ENCODE assay signal across 25 cellular contexts in the genomic region with DNA sequence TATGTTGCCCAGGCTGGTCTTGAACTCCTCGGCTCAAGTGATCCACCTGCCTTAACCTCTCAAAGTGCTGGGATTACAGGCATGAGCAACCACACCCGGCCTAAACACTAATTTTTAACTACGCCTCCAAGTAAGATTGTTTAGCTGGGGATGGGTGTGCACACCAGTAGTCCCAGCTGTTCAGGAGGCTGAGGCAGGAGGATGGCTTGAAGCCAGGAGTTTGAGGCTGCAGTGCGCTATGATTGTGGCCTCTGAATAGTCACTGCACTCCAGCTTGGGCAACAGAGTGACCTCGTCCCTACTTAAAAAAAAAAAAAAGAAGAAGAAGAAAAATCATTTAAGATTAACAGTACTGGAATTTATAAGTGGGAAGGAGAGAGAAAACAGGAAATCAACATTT.
"Had no signal": no experiment of that assay in that cellular context is flagged by ENCODE, and none has a peak within 500 bp of the region (broad histone marks: within the 10 kb centered on the region; RNA-seq: fewer than 3 reads in every experiment).

No MANE protein-coding gene starts in this region.

- H3K4me2 ChIP-seq: SK-N-SH had no signal

- H3K36me3 ChIP-seq: brain microvascular endothelial cell, cardiac muscle cell, WERI-Rb-1 had no signal

- H3K27ac ChIP-seq: brain microvascular endothelial cell, WERI-Rb-1 had no signal

- ATAC-seq: activated CD4-positive, CD25-positive, alpha-beta regulatory T cell treated with anti-CD3 and anti-CD28 coated beads, Interleukin-2, amount 50 U/mL, for 24 hours; activated CD8-positive, alpha-beta T cell treated with anti-CD3 and anti-CD28 coated beads for 36 hours; activated T-cell treated with anti-CD3 and anti-CD28 coated beads, Interleukin-2, amount 50 U/mL, for 72 hours; Panc1; Right ventricle myocardium inferior had no signal

- H3K27me3 ChIP-seq: brain microvascular endothelial cell, cardiac muscle cell had no signal

- DNase-seq: activated CD4-positive, alpha-beta T cell treated with anti-CD3 and anti-CD28 coated beads for 4 hours; activated CD8-positive, alpha-beta memory T cell treated with anti-CD3 and anti-CD28 coated beads, Interleukin-2, amount 50 U/mL, for 4 hours; activated CD8-positive, alpha-beta T cell treated with anti-CD3 and anti-CD28 coated beads for 36 hours; activated gamma-delta T cell treated with Interleukin-2 at 50 U/mL for 16 hours; activated naive CD4-positive, alpha-beta T cell treated with anti-CD3 and anti-CD28 coated beads, Interleukin-2, amount 10 ng/mL, durations not matched to agents 7 days and 5 days; activated naive CD8-positive, alpha-beta T cell treated with anti-CD3 and anti-CD28 coated beads for 36 hours; activated T-cell treated with anti-CD3 and anti-CD28 coated beads, Interleukin-2, amount 50 U/mL, for 72 hours; brain microvascular endothelial cell; NCI-H1105; NCI-H1436; NCI-H1694 treated with DMSO at 0.1 percent for 48 hours; NCI-H2029 treated with DMSO at 0.1 percent for 48 hours; NCI-H345; NCI-H510A treated with DMSO at 0.1 percent for 48 hours; NCI-H69; NK-92 treated with Interleukin-12 subunit alpha and Interleukin-12 subunit beta, amount 100 ng/mL, for 24 hours; OCI-M1; RPMI8226; SK-N-SH; T-helper 1 cell; WERI-Rb-1 had no signal

- H3K4me3 ChIP-seq: cardiac muscle cell had no signal

- H3K9me3 ChIP-seq: SK-N-SH had no signal

- H3K9ac ChIP-seq: SK-N-SH had no signal
